1 cellular context compared by ENCODE assay signal in the genomic region with DNA sequence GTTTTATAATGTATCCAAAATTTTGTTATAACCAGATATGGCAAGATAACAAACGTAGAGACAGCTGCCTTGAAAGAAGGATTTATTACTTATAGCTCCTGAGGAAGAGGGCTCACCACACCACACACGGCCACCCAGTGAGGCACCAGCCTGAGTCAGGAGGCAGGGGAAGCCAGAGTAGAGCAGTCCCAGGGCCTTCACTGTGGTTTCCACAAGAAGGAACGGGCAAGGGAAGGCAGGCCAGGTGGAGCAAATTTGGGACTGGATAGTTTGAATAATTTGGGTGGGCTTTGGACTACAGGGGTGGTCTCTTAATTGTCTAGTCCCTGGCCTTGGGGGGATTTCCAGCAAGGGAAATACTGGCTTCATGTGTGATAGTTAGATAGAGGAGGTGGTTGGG.
TF ChIP-seq lines count a peak whose summit lies in the region.

No MANE protein-coding gene starts in this region.

TF ChIP-seq in WTC11, 78 proteins besides CTCF, POLR2A, EP300 and RAD21 (continued from another document):
- TF ChIP-seq, protein P1, sequence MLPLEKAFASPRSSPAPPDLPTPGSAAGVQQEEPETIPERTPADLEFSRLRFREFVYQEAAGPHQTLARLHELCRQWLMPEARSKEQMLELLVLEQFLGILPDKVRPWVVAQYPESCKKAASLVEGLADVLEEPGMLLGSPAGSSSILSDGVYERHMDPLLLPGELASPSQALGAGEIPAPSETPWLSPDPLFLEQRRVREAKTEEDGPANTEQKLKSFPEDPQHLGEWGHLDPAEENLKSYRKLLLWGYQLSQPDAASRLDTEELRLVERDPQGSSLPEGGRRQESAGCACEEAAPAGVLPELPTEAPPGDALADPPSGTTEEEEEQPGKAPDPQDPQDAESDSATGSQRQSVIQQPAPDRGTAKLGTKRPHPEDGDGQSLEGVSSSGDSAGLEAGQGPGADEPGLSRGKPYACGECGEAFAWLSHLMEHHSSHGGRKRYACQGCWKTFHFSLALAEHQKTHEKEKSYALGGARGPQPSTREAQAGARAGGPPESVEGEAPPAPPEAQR (CRISPR knock-in tag; IDR thresholded peaks at IDR 0.05), result no peak
- TF ChIP-seq, protein P2, sequence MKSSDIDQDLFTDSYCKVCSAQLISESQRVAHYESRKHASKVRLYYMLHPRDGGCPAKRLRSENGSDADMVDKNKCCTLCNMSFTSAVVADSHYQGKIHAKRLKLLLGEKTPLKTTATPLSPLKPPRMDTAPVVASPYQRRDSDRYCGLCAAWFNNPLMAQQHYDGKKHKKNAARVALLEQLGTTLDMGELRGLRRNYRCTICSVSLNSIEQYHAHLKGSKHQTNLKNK (CRISPR knock-in tag; IDR thresholded peaks at IDR 0.05), result no peak
- TF ChIP-seq NR2C2 (CRISPR knock-in tag; IDR thresholded peaks at IDR 0.05) (no peak), ZNF396 (CRISPR knock-in tag; IDR thresholded peaks at IDR 0.05; ENCODE audit: borderline replicate concordance) (no peak), TEAD4 (CRISPR knock-in tag; IDR thresholded peaks at IDR 0.05) (no peak), NR1H2 (CRISPR knock-in tag; IDR thresholded peaks at IDR 0.05) (no peak), IRF2 (CRISPR knock-in tag; IDR thresholded peaks at IDR 0.05; ENCODE audit: borderline replicate concordance, low read depth) (no peak), GABPB1 (CRISPR knock-in tag; IDR thresholded peaks at IDR 0.05) (no peak), HMGA2 (CRISPR knock-in tag; IDR thresholded peaks at IDR 0.05) (no peak)
- TF ChIP-seq, protein P3, sequence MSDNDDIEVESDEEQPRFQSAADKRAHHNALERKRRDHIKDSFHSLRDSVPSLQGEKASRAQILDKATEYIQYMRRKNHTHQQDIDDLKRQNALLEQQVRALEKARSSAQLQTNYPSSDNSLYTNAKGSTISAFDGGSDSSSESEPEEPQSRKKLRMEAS (CRISPR knock-in tag; IDR thresholded peaks at IDR 0.05), result no peak
